ENCODE assay signal across 14 cellular contexts in the genomic region with DNA sequence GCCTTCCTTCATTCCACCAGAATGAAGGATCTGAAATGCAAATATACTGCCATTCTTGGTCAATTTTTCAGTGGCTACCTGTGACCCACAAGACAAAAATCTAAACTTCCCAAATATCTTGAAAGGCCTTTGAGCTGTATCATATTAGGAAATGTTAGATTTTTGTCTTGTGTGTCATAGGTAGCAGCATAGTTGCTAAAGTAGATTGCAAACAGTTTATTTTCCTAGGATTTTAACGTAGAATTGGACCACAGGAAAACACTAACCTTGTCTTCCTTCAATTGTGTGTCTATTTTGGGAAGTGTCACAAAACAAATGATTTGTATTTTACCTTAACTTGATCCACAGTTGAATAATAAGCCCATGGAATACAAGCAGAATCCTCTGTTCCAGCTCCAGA. TPM values are rescaled to one million over a fixed set of nuclear protein-coding genes. Genes with fewer than 3 reads are reported as not detected.
DNase-seq lines count a peak whose midpoint lies in the region; ATAC-seq and TF ChIP-seq lines count a peak whose summit lies in the region.
"Had no signal": no experiment of that assay in that cellular context is flagged by ENCODE, and none has a peak within 500 bp of the region (broad histone marks: within the 10 kb centered on the region; RNA-seq: fewer than 3 reads in every experiment).

No MANE protein-coding gene starts in this region.

- H3K4me1 Mint-ChIP-seq in stimulated activated naive CD8-positive, alpha-beta T cell treated with anti-CD3 and anti-CD28 coated beads, Interleukin-15, amount 100 ng/mL, for 72 hours, result peaks cover 15% of the 10 kb centered on the region
- peaks cover 4 to 13% of the 10 kb centered on the region in 2 donors for H3K4me1 Mint-ChIP-seq in stimulated activated naive B cell treated with anti-CD40 and anti-IgM and Interleukin-4, amounts not matched to agents 10 μg/mL and 1 μg/mL and 100 μg/mL, for 72 hours

- no peaks in the 10 kb centered on the region for H3K9me3 ChIP-seq in SJSA1 (replicated peaks)
- no peaks in the 10 kb centered on the region for H3K9me3 ChIP-seq in sigmoid colon

- no peak for TF ChIP-seq CTCF in fibroblast of mammary gland (conservative IDR thresholded peaks at IDR 0.05; ENCODE audit: control insufficient read depth, insufficient read depth, low read depth, low read length)
- TF ChIP-seq CTCF in sigmoid colon (IDR thresholded peaks at IDR 0.05), result no peak

- H3K27me3 ChIP-seq in SJSA1 (replicated peaks) (no peaks in the 10 kb centered on the region), sigmoid colon (no peaks in the 10 kb centered on the region)

- no peaks in the 10 kb centered on the region for H3K27me3 Mint-ChIP-seq in stimulated activated naive CD8-positive, alpha-beta T cell treated with anti-CD3 and anti-CD28 coated beads, Interleukin-15, amount 100 ng/mL, for 72 hours
- no peaks in the 10 kb centered on the region for H3K27me3 Mint-ChIP-seq in stimulated activated naive B cell treated with anti-CD40 and anti-IgM and Interleukin-4, amounts not matched to agents 10 μg/mL and 1 μg/mL and 100 μg/mL, for 72 hours
- H3K27me3 Mint-ChIP-seq: memory B cell had no signal

- no peak overlapping the region for H3K4me3 Mint-ChIP-seq in stimulated activated naive CD8-positive, alpha-beta T cell treated with anti-CD3 and anti-CD28 coated beads, Interleukin-15, amount 100 ng/mL, for 72 hours
- H3K4me3 Mint-ChIP-seq in stimulated activated naive B cell treated with anti-CD40 and anti-IgM and Interleukin-4, amounts not matched to agents 10 μg/mL and 1 μg/mL and 100 μg/mL, for 72 hours, result no peak overlapping the region
- H3K4me3 Mint-ChIP-seq: memory B cell had no signal

- H3K27ac Mint-ChIP-seq in stimulated activated naive CD8-positive, alpha-beta T cell treated with anti-CD3 and anti-CD28 coated beads, Interleukin-15, amount 100 ng/mL, for 72 hours, result no peak overlapping the region
- H3K27ac Mint-ChIP-seq in stimulated activated naive B cell treated with anti-CD40 and anti-IgM and Interleukin-4, amounts not matched to agents 10 μg/mL and 1 μg/mL and 100 μg/mL, for 72 hours, result no peak overlapping the region
- H3K27ac Mint-ChIP-seq: memory B cell had no signal

- TF ChIP-seq POLR2A in sigmoid colon (IDR thresholded peaks at IDR 0.05), result no peak

- WGBS in sigmoid colon, 2 donors, result 86 to 89% methylated on average over 1 of the region's 1 CpG

- H3K27ac ChIP-seq in SJSA1 (peak overlapping the region; percentile 87), sigmoid colon (peak overlapping the region; percentile 51 to 68 (median 63))
- H3K27ac ChIP-seq: VCaP had no signal

- H3K36me3 ChIP-seq in SJSA1 (no peaks in the 10 kb centered on the region), sigmoid colon (peaks cover 0 to 10% (median 0%) of the 10 kb centered on the region in 4 donors)

- intact Hi-C loops in sigmoid colon (cut with DNase I), result no loop called here

- in situ Hi-C loops in Caki2 (cut with HindIII; ENCODE audit: low pct_unique_long_range_greater_than_20kb, low sequenced_read_pairs), result no loop called here

- peaks cover 11 to 20% of the 10 kb centered on the region in 2 donors for H3K36me3 Mint-ChIP-seq in stimulated activated naive B cell treated with anti-CD40 and anti-IgM and Interleukin-4, amounts not matched to agents 10 μg/mL and 1 μg/mL and 100 μg/mL, for 72 hours

- no peaks in the 10 kb centered on the region for H3K9me3 Mint-ChIP-seq in stimulated activated naive CD8-positive, alpha-beta T cell treated with anti-CD3 and anti-CD28 coated beads, Interleukin-15, amount 100 ng/mL, for 72 hours
- no peaks in the 10 kb centered on the region for H3K9me3 Mint-ChIP-seq in stimulated activated naive B cell treated with anti-CD40 and anti-IgM and Interleukin-4, amounts not matched to agents 10 μg/mL and 1 μg/mL and 100 μg/mL, for 72 hours
- H3K9me3 Mint-ChIP-seq: memory B cell had no signal

- H3K4me1 ChIP-seq in SJSA1 (replicated peaks) (peaks cover 33% of the 10 kb centered on the region), sigmoid colon (peaks cover 0 to 24% (median 6%) of the 10 kb centered on the region in 4 donors)

- H3K4me3 ChIP-seq in SJSA1, result no peak overlapping the region
- no peak overlapping the region for H3K4me3 ChIP-seq in fibroblast of mammary gland (ENCODE audit: control insufficient read depth, low read depth, low read length)
- H3K4me3 ChIP-seq in sigmoid colon, result no peak overlapping the region
- H3K4me3 ChIP-seq: GM12878, skin epidermis had no signal

- ATAC-seq in stimulated activated naive CD8-positive, alpha-beta T cell treated with anti-CD3 and anti-CD28 coated beads, Interleukin-15, amount 100 ng/mL, for 72 hours, result no peak
- ATAC-seq in HG03135 (IDR thresholded peaks at IDR 0.05; ENCODE audit: unreplicated experiment), result no peak
- ATAC-seq in stimulated activated naive B cell treated with anti-CD40 and anti-IgM and Interleukin-4, amounts not matched to agents 10 μg/mL and 1 μg/mL and 100 μg/mL, for 72 hours (replicated peaks), result no peak
- ATAC-seq: GM12878 had no signal

- TF ChIP-seq EP300 in sigmoid colon (IDR thresholded peaks at IDR 0.05), result no peak

- DNase-seq in Caki2 (ENCODE audit: low read depth), result peak; percentile 12
- DNase-seq in SJSA1 (ENCODE audit: low read depth in 1 of 2, low spot score in 2 of 2), result peak in 1 of 2 experiments; percentile 75
- DNase-seq in fibroblast of mammary gland (ENCODE audit: low read depth), result peak; percentile 76
- no peak for DNase-seq in sigmoid colon
- no peak for DNase-seq in stimulated activated naive CD8-positive, alpha-beta T cell treated with anti-CD3 and anti-CD28 coated beads, Interleukin-15, amount 100 ng/mL, for 72 hours
- no peak for DNase-seq in OCI-M1 (lab: John Stamatoyannopoulos, UW)
- DNase-seq in stimulated activated naive B cell treated with anti-CD40 and anti-IgM and Interleukin-4, amounts not matched to agents 10 μg/mL and 1 μg/mL and 100 μg/mL, for 72 hours, result no peak
- DNase-seq: activated T-cell treated with anti-CD3 and anti-CD28 coated beads, Interleukin-2, amount 50 U/mL, for 48 hours had no signal

RNA-seq across cellular contexts. Expression of gene CP, which starts 42.4 kb away (rescaled TPM):
- total RNA-seq in Caki2 (2014; rRNA removed; shearing (Covaris generic); ENCODE audit: low replicate concordance), result 10.9 and 30.7 TPM in 2 replicates
- 1.7 TPM in 1 of 2 replicates, not detected in the other for total RNA-seq in SJSA1 (2014; rRNA removed; shearing (Covaris generic))
- total RNA-seq in sigmoid colon, result 1 to 10 TPM; 3.7 to 7.1 (median 6.1) TPM
- polyA plus RNA-seq in sigmoid colon, result 10 to 100 TPM in 2 of 3 donors, under 1 TPM in 1; 0.69 to 13.2 (median 10.6) TPM
- total RNA-seq: HT-29 had no signal

RNA-seq across cellular contexts. Expression of gene HPS3, which starts 49.8 kb away (rescaled TPM):
- 39.8 and 59.8 TPM in 2 replicates for total RNA-seq in Caki2 (2014; rRNA removed; shearing (Covaris generic); ENCODE audit: low replicate concordance)
- 27.9 and 34.2 TPM in 2 replicates for total RNA-seq in SJSA1 (2014; rRNA removed; shearing (Covaris generic))
- total RNA-seq in sigmoid colon, result 10 to 100 TPM; 14.8 to 25.3 (median 16.4) TPM
- 10 to 100 TPM in 1 of 3 donors, 1 to 10 TPM in 2; 7.8 to 12.3 (median 8.3) TPM for polyA plus RNA-seq in sigmoid colon

Comparison
In these comparisons a context has a peak if more than half of its experiments do, and no peak if none do; other contexts are left out.
1. DNase-seq: peak in Caki2 (single experiment) and fibroblast of mammary gland (single experiment); none in sigmoid colon (single experiment), stimulated activated naive CD8-positive, alpha-beta T cell treated with anti-CD3 and anti-CD28 coated beads, Interleukin-15, amount 100 ng/mL, for 72 hours (0 of 2), OCI-M1 (single experiment) and stimulated activated naive B cell treated with anti-CD40 and anti-IgM and Interleukin-4, amounts not matched to agents 10 μg/mL and 1 μg/mL and 100 μg/mL, for 72 hours (single experiment).